In genomic region chr12:48058771-48059170, GRCh38 we compare ENCODE assay signal across 8 cellular contexts. TPM values are rescaled to one million over a fixed set of nuclear protein-coding genes. Genes with fewer than 3 reads are reported as not detected.
"Had no signal": no experiment of that assay in that cellular context is flagged by ENCODE, and none has a peak within 500 bp of the region (broad histone marks: within the 10 kb centered on the region; RNA-seq: fewer than 3 reads in every experiment).

No MANE protein-coding gene starts in this region.

- H3K4me1 Mint-ChIP-seq: GM23338 had no signal

- H3K9me3 Mint-ChIP-seq: GM23338 had no signal

- H2AFZ ChIP-seq: GM23338 had no signal

- FAIRE-seq: H1, H54, HTR-8/SVneo had no signal

- ATAC-seq: GM23338 had no signal

- H3K27ac Mint-ChIP-seq: GM23338, IgD-negative memory B cell had no signal

- H3K4me3 Mint-ChIP-seq: GM23338, IgD-negative memory B cell had no signal

- H3K4me2 ChIP-seq: GM23338 had no signal

- H3K9me3 ChIP-seq: HAP-1 had no signal

- H3K4me3 ChIP-seq: GM23338, HAP-1 had no signal

- DNase-seq: KG1 had no signal

- H3K27me3 Mint-ChIP-seq: IgD-negative memory B cell had no signal

RNA-seq across cellular contexts. Expression of gene COL2A1, which starts 54.5 kb away (rescaled TPM):
- total RNA-seq: HT-29 had no signal
- polyA plus RNA-seq: IgD-negative memory B cell had no signal
